In genomic region chr6:17602888-17603287, GRCh38 we compare ENCODE assay signal across 1 cellular context.
TF ChIP-seq lines count a peak whose summit lies in the region.

No MANE protein-coding gene starts in this region.

TF ChIP-seq in HepG2, 621 proteins besides CTCF, POLR2A, EP300 and RAD21 (continued from another document and continues in another):
- TF ChIP-seq RERE (CRISPR knock-in tag; IDR thresholded peaks at IDR 0.05; ENCODE audit: low read depth) (peak; percentile 66; the same call in 1 of the 2 replicates), NCOA2 (CRISPR knock-in tag; IDR thresholded peaks at IDR 0.05) (peak; percentile 68; the same call in 1 of the 2 replicates), PCBP1 (IDR thresholded peaks at IDR 0.05; ENCODE audit: borderline replicate concordance, low read depth, low read length) (no peak), PRMT3 (CRISPR knock-in tag; IDR thresholded peaks at IDR 0.05; ENCODE audit: borderline replicate concordance, low read depth) (no peak), TMF1 (CRISPR knock-in tag; IDR thresholded peaks at IDR 0.05; ENCODE audit: low read depth) (no peak), DR1 (CRISPR knock-in tag; IDR thresholded peaks at IDR 0.05) (no peak), NFIC (IDR thresholded peaks at IDR 0.05; ENCODE audit: low read length) (peak; percentile 44; the same call in 1 of the 2 replicates), UBTF (CRISPR knock-in tag; IDR thresholded peaks at IDR 0.05) (no peak), RARG (CRISPR knock-in tag; IDR thresholded peaks at IDR 0.05; ENCODE audit: low read depth) (no peak), NONO (IDR thresholded peaks at IDR 0.05) (no peak), NONO (CRISPR knock-in tag; conservative IDR thresholded peaks at IDR 0.05) (no peak), CAMTA2 (CRISPR knock-in tag; IDR thresholded peaks at IDR 0.05; ENCODE audit: borderline replicate concordance) (no peak), ZNF496 (CRISPR knock-in tag; IDR thresholded peaks at IDR 0.05; ENCODE audit: insufficient replicate concordance) (no peak), SMARCC2 (IDR thresholded peaks at IDR 0.05) (no peak), ZNF101 (CRISPR knock-in tag; IDR thresholded peaks at IDR 0.05; ENCODE audit: borderline replicate concordance, low read depth) (no peak), ZNF609 (CRISPR knock-in tag; IDR thresholded peaks at IDR 0.05; ENCODE audit: borderline replicate concordance) (no peak), TRIM24 (CRISPR knock-in tag; IDR thresholded peaks at IDR 0.05) (no peak), ZNF597 (CRISPR knock-in tag; IDR thresholded peaks at IDR 0.05) (no peak), HINFP (CRISPR knock-in tag; IDR thresholded peaks at IDR 0.05; ENCODE audit: low read depth) (no peak), ZMYM3 (CRISPR knock-in tag; IDR thresholded peaks at IDR 0.05) (no peak), FOXA3 (CRISPR knock-in tag; IDR thresholded peaks at IDR 0.05) (0 out of 2 replicates have a peak, but pooled peaks have one; percentile 32), CEBPB (IDR thresholded peaks at IDR 0.05; ENCODE audit: borderline replicate concordance, low read depth, low read length) (peak; percentile 87), RAD51 (IDR thresholded peaks at IDR 0.05; ENCODE audit: borderline replicate concordance) (no peak), ZNF800 (CRISPR knock-in tag; IDR thresholded peaks at IDR 0.05) (no peak), ZNF10 (CRISPR knock-in tag; IDR thresholded peaks at IDR 0.05; ENCODE audit: borderline replicate concordance, low read depth) (no peak), AGO2 (optimal IDR thresholded peaks at IDR 0.05; ENCODE audit: low read depth, low read length) (no peak), SRSF9 (IDR thresholded peaks at IDR 0.05; ENCODE audit: borderline replicate concordance, insufficient read depth, low read depth, low read length, poor library complexity, severe bottlenecking) (no peak), KLF15 (CRISPR knock-in tag; IDR thresholded peaks at IDR 0.05; ENCODE audit: borderline replicate concordance) (no peak), SAP130 (CRISPR knock-in tag; IDR thresholded peaks at IDR 0.05; ENCODE audit: low read depth) (0 out of 2 replicates have a peak, but pooled peaks have one; percentile 13), ARNT2 (CRISPR knock-in tag; IDR thresholded peaks at IDR 0.05; ENCODE audit: low read depth) (no peak), TEAD3 (CRISPR knock-in tag; optimal IDR thresholded peaks at IDR 0.05; ENCODE audit: borderline replicate concordance) (no peak)
